In genomic region chr11:64164392-64165312, GRCh38 we compare ENCODE assay signal across 1 cellular context.
TF ChIP-seq lines count a peak whose summit lies in the region.

No MANE protein-coding gene starts in this region.

TF ChIP-seq in GM12878, 131 proteins besides CTCF, POLR2A, EP300 and RAD21:
- TF ChIP-seq TBL1XR1 (IDR thresholded peaks at IDR 0.05; ENCODE audit: low read depth, low read length) (no peak), SPI1 (IDR thresholded peaks at IDR 0.05; ENCODE audit: borderline replicate concordance, insufficient read depth, low read depth, low read length) (peak; percentile 24; the same call in 1 of the 2 replicates)
TF ChIP-seq in GM12878: peak in this region for 1.
